Comparison of ENCODE assay signal across 11 cellular contexts in the genomic region with DNA sequence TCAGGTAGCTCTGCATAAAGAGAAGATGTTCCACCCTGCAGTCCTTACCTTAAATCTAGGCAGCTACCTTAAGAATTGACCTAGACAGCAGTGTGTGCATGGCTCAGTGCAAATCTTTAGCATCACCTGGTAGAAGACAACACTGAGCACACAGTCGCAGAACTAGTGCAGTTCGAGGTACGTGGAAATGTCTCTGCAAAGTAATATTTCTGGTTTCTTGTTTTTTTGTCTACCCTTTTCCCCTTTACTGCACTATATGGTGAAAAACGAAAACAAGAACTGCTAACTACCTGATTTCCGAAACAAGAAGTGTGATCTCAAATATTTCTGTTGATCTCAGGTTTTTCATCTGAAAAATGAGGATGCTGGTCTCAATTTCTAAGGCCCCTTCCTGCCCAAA.
DNase-seq lines count a peak whose midpoint lies in the region; TF ChIP-seq lines count a peak whose summit lies in the region.
"Had no signal": no experiment of that assay in that cellular context is flagged by ENCODE, and none has a peak within 500 bp of the region (broad histone marks: within the 10 kb centered on the region; RNA-seq: fewer than 3 reads in every experiment).

No MANE protein-coding gene starts in this region.

- peak overlapping the region; percentile 95 for H3K27ac Mint-ChIP-seq in activated T-cell treated with anti-CD3 and anti-CD28 coated beads, Interleukin-2, amount 50 U/mL, for 24 hours
- H3K27ac Mint-ChIP-seq: mesothelial cell of epicardium had no signal

- no peaks in the 10 kb centered on the region for H3K9me3 Mint-ChIP-seq in activated T-cell treated with anti-CD3 and anti-CD28 coated beads, Interleukin-2, amount 50 U/mL, for 24 hours
- H3K9me3 Mint-ChIP-seq: H9, mesothelial cell of epicardium had no signal

- TF ChIP-seq POLR2A in Peyer's patch (IDR thresholded peaks at IDR 0.05) (no peak), transverse colon (IDR thresholded peaks at IDR 0.05) (no peak)

- 76 to 87% methylated on average over 5 of the region's 5 CpGs for WGBS in esophagus, 2 donors
- 71 to 73% methylated on average over 5 of the region's 5 CpGs for WGBS in transverse colon (ENCODE audit: low coverage in 1 of 2), 2 donors

- no peaks in the 10 kb centered on the region for H3K27me3 Mint-ChIP-seq in activated T-cell treated with anti-CD3 and anti-CD28 coated beads, Interleukin-2, amount 50 U/mL, for 24 hours

- no peak for TF ChIP-seq EP300 in transverse colon (IDR thresholded peaks at IDR 0.05; ENCODE audit: low read depth)

- peaks cover 44% of the 10 kb centered on the region for H3K36me3 Mint-ChIP-seq in activated T-cell treated with anti-CD3 and anti-CD28 coated beads, Interleukin-2, amount 50 U/mL, for 24 hours (ENCODE audit: low read depth)
- H3K36me3 Mint-ChIP-seq: mesothelial cell of epicardium had no signal

- H3K27ac ChIP-seq in Peyer's patch = peak overlapping the region; percentile 50 to 77 (median 70)
- H3K27ac ChIP-seq in esophagus (ENCODE audit: low read depth in 2 of 2, low read length in 1 of 2) = peak overlapping the region; percentile 51 to 86
- H3K27ac ChIP-seq in transverse colon = peak overlapping the region; percentile 79 to 86 (median 84)
- H3K27ac ChIP-seq: gastrocnemius medialis had no signal

- no peak for DNase-seq in activated T-cell treated with anti-CD3 and anti-CD28 coated beads, Interleukin-2, amount 50 U/mL, for 24 hours
- DNase-seq in activated T-cell treated with anti-CD3 and anti-CD28 coated beads for 4 hours (no peak), Peyer's patch (no peak), transverse colon (no peak), NCI-H2107 treated with DMSO at 0.1 percent for 48 hours (lab: John Stamatoyannopoulos, UW; ENCODE audit: unreplicated experiment) (no peak), NCI-H345 (lab: John Stamatoyannopoulos, UW) (no peak), KBM-7 (no peak)
- DNase-seq: gastrocnemius medialis, H9 had no signal

- TF ChIP-seq CTCF in Peyer's patch (IDR thresholded peaks at IDR 0.05) (no peak), transverse colon (IDR thresholded peaks at IDR 0.05) (no peak)

- H3K4me1 ChIP-seq in Peyer's patch (peaks cover 8 to 50% (median 44%) of the 10 kb centered on the region in 4 donors), esophagus (ENCODE audit: control insufficient read depth in 2 of 2, insufficient read depth in 2 of 2, low read length in 1 of 2) (peaks cover 13 to 14% of the 10 kb centered on the region in 2 donors), transverse colon (peaks cover 34 to 58% (median 47%) of the 10 kb centered on the region in 4 donors)
- H3K4me1 ChIP-seq: gastrocnemius medialis had no signal

- H3K4me1 Mint-ChIP-seq in activated T-cell treated with anti-CD3 and anti-CD28 coated beads, Interleukin-2, amount 50 U/mL, for 24 hours (ENCODE audit: low read depth) = peaks cover 82% of the 10 kb centered on the region

- H3K4me3 Mint-ChIP-seq in activated T-cell treated with anti-CD3 and anti-CD28 coated beads, Interleukin-2, amount 50 U/mL, for 24 hours = peak overlapping the region; percentile 66
- H3K4me3 Mint-ChIP-seq: H9, mesothelial cell of epicardium had no signal

- H3K4me3 ChIP-seq in Peyer's patch (no peak overlapping the region), esophagus (ENCODE audit: low read depth in 1 of 2, low read length in 2 of 2) (no peak overlapping the region), transverse colon (no peak overlapping the region)
- H3K4me3 ChIP-seq: gastrocnemius medialis had no signal

- intact Hi-C loops in transverse colon (cut with DNase I; ENCODE audit: low total_unique reads) = no loop called here

- H3K9me3 ChIP-seq in Peyer's patch = no peaks in the 10 kb centered on the region
- H3K9me3 ChIP-seq in esophagus (ENCODE audit: control insufficient read depth in 2 of 2, insufficient read depth in 1 of 2, low read depth in 1 of 2, low read length in 1 of 2) = no peaks in the 10 kb centered on the region
- no peaks in the 10 kb centered on the region for H3K9me3 ChIP-seq in transverse colon
- H3K9me3 ChIP-seq: gastrocnemius medialis had no signal

- H3K27me3 ChIP-seq in Peyer's patch (no peaks in the 10 kb centered on the region), esophagus (ENCODE audit: control insufficient read depth in 1 of 2, insufficient read depth in 2 of 2, low read length in 2 of 2) (no peaks in the 10 kb centered on the region), transverse colon (no peaks in the 10 kb centered on the region)
- H3K27me3 ChIP-seq: gastrocnemius medialis had no signal

- in situ Hi-C loops in transverse colon (cut with MboI; ENCODE audit: low pct_ligation_motif_present in 1 of 4, low pct_unique_long_range_greater_than_20kb in 1 of 4, low sequenced_read_pairs in 3 of 4) = no loop called here
- in situ Hi-C loops in KBM-7 (cut with MboI; ENCODE audit: low pct_unique_long_range_greater_than_20kb, low sequenced_read_pairs) = no loop called here

- no peaks in the 10 kb centered on the region for H3K36me3 ChIP-seq in Peyer's patch
- H3K36me3 ChIP-seq in esophagus (ENCODE audit: control insufficient read depth in 2 of 2, insufficient read depth in 2 of 2, low read length in 1 of 2) = no peaks in the 10 kb centered on the region
- no peaks in the 10 kb centered on the region for H3K36me3 ChIP-seq in transverse colon
- H3K36me3 ChIP-seq: gastrocnemius medialis had no signal
